19 cellular contexts compared by ENCODE assay signal in the genomic region with DNA sequence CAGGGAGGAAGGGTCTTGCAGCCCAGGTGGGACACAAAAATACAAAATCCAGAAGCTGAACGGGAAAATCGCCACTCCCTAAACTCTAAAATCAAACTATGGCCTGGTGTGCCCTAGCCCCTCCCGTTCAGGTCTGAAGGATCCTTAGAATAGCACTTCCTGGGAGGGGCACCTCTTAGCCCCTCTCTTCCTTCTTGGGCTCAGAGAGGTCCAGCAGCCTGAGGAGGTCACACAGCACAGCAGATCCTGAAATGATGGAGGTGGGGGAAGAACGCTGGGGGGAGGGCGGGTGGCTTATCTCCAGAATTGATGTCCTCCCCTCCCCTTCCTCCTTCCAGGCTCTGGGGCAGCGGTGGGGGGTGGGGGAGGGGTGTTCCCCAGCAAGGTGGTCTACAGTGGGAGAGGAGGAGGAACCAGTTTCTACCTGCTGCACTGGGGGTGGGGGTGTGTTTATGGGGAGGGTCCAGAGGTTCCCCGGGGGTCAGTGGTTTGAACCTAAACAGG. TPM values are rescaled to one million over a fixed set of nuclear protein-coding genes. Genes with fewer than 3 reads are reported as not detected.
DNase-seq lines count a peak whose midpoint lies in the region; ATAC-seq and TF ChIP-seq lines count a peak whose summit lies in the region.
"Had no signal": no experiment of that assay in that cellular context is flagged by ENCODE, and none has a peak within 500 bp of the region (broad histone marks: within the 10 kb centered on the region; RNA-seq: fewer than 3 reads in every experiment).

No MANE protein-coding gene starts in this region.

- intact Hi-C loops in heart left ventricle (cut with DNase I) (loop anchor here in 1 of 10 donors (2.0 kb wide), 1 partner anchor 14 kb away; no protein-coding TSS in a partner anchor), Right ventricle myocardium superior (cut with DNase I) (no loop called here)

- no peak for DNase-seq in heart left ventricle
- no peak for DNase-seq in Right ventricle myocardium superior
- DNase-seq in NCI-H146 treated with DMSO at 0.1 percent for 48 hours (lab: John Stamatoyannopoulos, UW; ENCODE audit: unreplicated experiment) = no peak
- DNase-seq: activated CD4-positive, alpha-beta T cell treated with anti-CD3 and anti-CD28 coated beads, Interleukin-2, amount 10 ng/mL, durations not matched to agents 7 days and 5 days; adrenal gland; naive thymus-derived CD8-positive, alpha-beta T cell; NCI-H1930; NCI-H2227 treated with DMSO at 0.1 percent for 48 hours; NCI-H82; PC-3; stimulated activated CD4-positive, alpha-beta T cell treated with anti-CD3 and anti-CD28 coated beads, Interleukin-12 subunit alpha, Interleukin-12 subunit beta, amount 100 ng/mL, for 4 hours; T-helper 17 cell had no signal

- peaks cover 7 to 31% (median 14%) of the 10 kb centered on the region in 9 donors for H3K27me3 ChIP-seq in heart left ventricle
- peaks cover 11% of the 10 kb centered on the region for H3K27me3 ChIP-seq in HUES64 (ENCODE audit: insufficient read depth, low read length)
- no peaks in the 10 kb centered on the region for H3K27me3 ChIP-seq in iPS-15b (ENCODE audit: control insufficient read depth, insufficient read depth, low read length)
- no peaks in the 10 kb centered on the region for H3K27me3 ChIP-seq in skeletal muscle satellite cell (ENCODE audit: control insufficient read depth, insufficient read depth, low read length)
- H3K27me3 ChIP-seq: adrenal gland had no signal

- H3K9ac ChIP-seq in HUES64 (ENCODE audit: low read depth, low read length) = no peak overlapping the region
- H3K9ac ChIP-seq in iPS-15b (ENCODE audit: low read depth, low read length) = no peak overlapping the region
- H3K9ac ChIP-seq in skeletal muscle satellite cell (ENCODE audit: low read depth, low read length) = no peak overlapping the region

- peak overlapping the region in 11 of 12 donors; percentile 56 to 95 (median 86) for H3K27ac ChIP-seq in heart left ventricle
- peak overlapping the region; percentile 73; the same call in 1 of the 2 replicates for H3K27ac ChIP-seq in HUES64 (ENCODE audit: low read depth, low read length)
- H3K27ac ChIP-seq: A549, adrenal gland had no signal

- TF ChIP-seq POLR2A in heart left ventricle (IDR thresholded peaks at IDR 0.05) = no peak

- H3K36me3 ChIP-seq in heart left ventricle (peaks cover 0 to 4% (median 0%) of the 10 kb centered on the region in 9 donors), HUES64 (ENCODE audit: insufficient read depth, low read length) (no peaks in the 10 kb centered on the region), iPS-15b (ENCODE audit: control insufficient read depth, insufficient read depth, low read length) (peaks cover 4% of the 10 kb centered on the region), skeletal muscle satellite cell (ENCODE audit: insufficient read depth, low read length) (no peaks in the 10 kb centered on the region)
- H3K36me3 ChIP-seq: adrenal gland had no signal

- 28 to 41% (median 35%) methylated on average over 5 to 7 of the region's 7 CpGs for WGBS in heart left ventricle, 4 donors
- WGBS in HUES64 = 54% methylated on average over 4 of the region's 7 CpGs

- TF ChIP-seq CTCF in heart left ventricle (IDR thresholded peaks at IDR 0.05) = no peak

- H3K9me3 ChIP-seq in heart left ventricle = peaks cover 0 to 12% (median 3%) of the 10 kb centered on the region in 12 donors
- H3K9me3 ChIP-seq in HUES64 (ENCODE audit: insufficient read depth, low read depth, low read length) = peaks cover 9% of the 10 kb centered on the region
- peaks cover 5% of the 10 kb centered on the region for H3K9me3 ChIP-seq in iPS-15b (ENCODE audit: control insufficient read depth, insufficient read depth, low read length)
- H3K9me3 ChIP-seq in skeletal muscle satellite cell (replicated peaks; ENCODE audit: low read length) = peaks cover 9% of the 10 kb centered on the region
- H3K9me3 ChIP-seq: adrenal gland had no signal

- H3K4me2 ChIP-seq in skeletal muscle satellite cell (ENCODE audit: low read length) = peak overlapping the region; percentile 80

- ATAC-seq in heart left ventricle (no peak), Right ventricle myocardium superior (ENCODE audit: poor library complexity) (no peak), HG02610 (IDR thresholded peaks at IDR 0.05; ENCODE audit: unreplicated experiment) (no peak), HG03025 (IDR thresholded peaks at IDR 0.05; ENCODE audit: low FRiP score, unreplicated experiment) (no peak)
- ATAC-seq: PC-3, T-helper 17 cell had no signal

- H3K4me3 ChIP-seq in heart left ventricle (peak overlapping the region in 8 of 12 donors; percentile 54 to 78 (median 61)), HUES64 (ENCODE audit: low read length) (no peak overlapping the region), iPS-15b (ENCODE audit: low read depth, low read length) (peak overlapping the region; percentile 56), skeletal muscle satellite cell (ENCODE audit: low read length) (no peak overlapping the region)

- peaks cover 0 to 41% (median 13%) of the 10 kb centered on the region in 12 donors for H3K4me1 ChIP-seq in heart left ventricle
- no peaks in the 10 kb centered on the region; the same call in 1 of the 2 replicates for H3K4me1 ChIP-seq in HUES64 (ENCODE audit: insufficient read depth, low read length)
- H3K4me1 ChIP-seq in iPS-15b (ENCODE audit: control insufficient read depth, insufficient read depth, low read length) = peaks cover 2% of the 10 kb centered on the region
- peaks cover 27% of the 10 kb centered on the region for H3K4me1 ChIP-seq in skeletal muscle satellite cell (ENCODE audit: control insufficient read depth, insufficient read depth, low read length)

RNA-seq across cellular contexts. Expression of a gene that starts 1.9 kb away (rescaled TPM):
- total RNA-seq in heart left ventricle = 100 to 1,000 TPM in 6 of 9 donors, 10 to 100 TPM in 3; 77.4 to 191 (median 142) TPM
- 100 to 1,000 TPM; 112 to 168 TPM for polyA plus RNA-seq in heart left ventricle
- 216 TPM for total RNA-seq in Right ventricle myocardium superior
- 7.3 TPM for polyA plus RNA-seq in HUES64 (2013, experiment 1 of 2)
- polyA plus RNA-seq in HUES64 (2013, experiment 2 of 2) = 7.4 TPM
- total RNA-seq in skeletal muscle satellite cell (2012; rRNA removed) = 1.7 and 2.0 TPM in 2 replicates
- total RNA-seq: activated CD4-positive, alpha-beta T cell treated with anti-CD3 and anti-CD28 coated beads, Interleukin-2, amount 10 ng/mL, durations not matched to agents 7 days and 5 days had no signal
- polyA plus RNA-seq: naive thymus-derived CD8-positive, alpha-beta T cell had no signal

RNA-seq across cellular contexts. Expression of a gene that starts 16.8 kb away (rescaled TPM):
- total RNA-seq in heart left ventricle = 10 to 100 TPM; 13.9 to 46.4 (median 32.5) TPM
- polyA plus RNA-seq in heart left ventricle = 10 to 100 TPM; 11.7 to 22.5 TPM
- 35.2 TPM for total RNA-seq in Right ventricle myocardium superior
- 2.5 TPM for polyA plus RNA-seq in HUES64 (2013, experiment 1 of 2)
- 4.6 TPM for polyA plus RNA-seq in HUES64 (2013, experiment 2 of 2)
- total RNA-seq in skeletal muscle satellite cell (2012; rRNA removed) = 0.25 TPM in 1 of 2 replicates, not detected in the other
- total RNA-seq: fibroblast of villous mesenchyme had no signal

RNA-seq across cellular contexts. Expression of a gene that starts 20.5 kb away (rescaled TPM):
- total RNA-seq in heart left ventricle (10 to 100 TPM; 16.4 to 33.3 (median 21.7) TPM), Right ventricle myocardium superior (20.2 TPM)
- polyA plus RNA-seq in heart left ventricle = 10 to 100 TPM; 31.2 to 63.7 TPM
- polyA plus RNA-seq in HUES64 (2013, experiment 1 of 2) = 23.5 TPM
- 23.5 TPM for polyA plus RNA-seq in HUES64 (2013, experiment 2 of 2)
- 29.4 and 34.3 TPM in 2 replicates for total RNA-seq in skeletal muscle satellite cell (2012; rRNA removed)

Comparison
In these comparisons a context has a peak if more than half of its experiments do, and no peak if none do; other contexts are left out.
1. H3K4me3 ChIP-seq: peak in heart left ventricle (8 of 12) and iPS-15b (single experiment); none in HUES64 (single experiment) and skeletal muscle satellite cell (single experiment).